In the genomic region with DNA sequence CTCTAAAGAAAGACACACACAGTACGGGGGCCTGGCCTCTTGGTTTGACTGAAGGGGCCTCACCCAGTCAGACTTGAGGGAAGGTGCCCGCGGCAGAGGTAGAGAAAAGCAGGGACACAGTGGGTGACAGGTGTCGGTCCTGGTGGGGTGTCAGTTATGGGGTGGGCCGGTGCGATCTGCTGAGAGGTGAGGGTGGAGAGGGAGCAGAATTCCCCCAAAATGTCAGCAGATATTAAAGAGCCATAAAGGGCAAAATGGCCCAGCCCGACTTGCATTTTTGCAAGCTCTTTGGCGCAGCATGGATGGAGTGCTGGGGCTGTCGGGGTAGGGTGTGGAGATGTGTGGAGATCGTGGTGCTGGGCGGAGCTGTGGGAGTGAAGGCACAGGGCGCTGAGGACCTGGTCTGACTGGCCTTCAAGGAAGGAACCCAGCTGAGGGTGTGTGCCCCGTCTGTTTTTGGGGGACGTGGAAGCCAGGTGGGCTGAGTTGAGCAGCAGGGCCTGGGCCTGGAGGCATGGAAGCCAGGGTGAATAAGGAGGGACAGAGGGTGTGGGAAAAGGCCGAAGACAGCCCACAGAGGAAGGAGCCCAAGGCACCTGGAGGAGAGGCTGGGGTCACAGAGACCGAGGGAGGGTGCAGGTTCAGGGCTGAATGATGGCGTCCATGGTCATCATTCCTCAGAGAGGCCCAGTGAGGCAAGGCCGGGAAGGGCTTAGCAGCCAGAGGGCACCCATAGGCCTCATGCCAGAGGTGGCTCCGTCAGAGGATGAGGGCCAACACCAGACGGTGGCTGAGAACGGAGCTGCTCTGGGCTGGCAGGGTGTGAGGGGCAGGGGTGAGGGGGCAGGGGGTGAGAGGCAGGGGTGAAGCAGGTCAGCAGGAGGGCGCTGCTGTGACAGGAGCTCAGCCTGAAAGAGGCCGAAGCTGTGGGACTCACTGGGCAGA, we compare ENCODE assay signal across 12 cellular contexts. TPM values are rescaled to one million over a fixed set of nuclear protein-coding genes. Genes with fewer than 3 reads are reported as not detected.
DNase-seq lines count a peak whose midpoint lies in the region; ATAC-seq and TF ChIP-seq lines count a peak whose summit lies in the region.
"Had no signal": no experiment of that assay in that cellular context is flagged by ENCODE, and none has a peak within 500 bp of the region (broad histone marks: within the 10 kb centered on the region; RNA-seq: fewer than 3 reads in every experiment).

No MANE protein-coding gene starts in this region.

- peaks cover 18% of the 10 kb centered on the region for H3K4me1 ChIP-seq in left ventricle myocardium inferior

- H3K4me3 ChIP-seq in left ventricle myocardium inferior: no peak overlapping the region
- no peak overlapping the region for H3K4me3 ChIP-seq in foreskin fibroblast (ENCODE audit: low read depth in 1 of 2, low read length in 2 of 2)

- peak overlapping the region; percentile 59 for H3K27ac ChIP-seq in left ventricle myocardium inferior (replicated peaks)

- H3K4me1 Mint-ChIP-seq in activated CD4-positive, alpha-beta T cell treated with anti-CD3 and anti-CD28 coated beads, Interleukin-2, amount 10 ng/mL, durations not matched to agents 7 days and 5 days: peaks cover 3% of the 10 kb centered on the region
- no peaks in the 10 kb centered on the region for H3K4me1 Mint-ChIP-seq in activated CD4-positive, alpha-beta memory T cell treated with anti-CD3 and anti-CD28 coated beads, Interleukin-2, amount 10 ng/mL, durations not matched to agents 7 days and 5 days
- peaks cover 15% of the 10 kb centered on the region for H3K4me1 Mint-ChIP-seq in stimulated activated effector memory CD8-positive, alpha-beta T cell treated with anti-CD3 and anti-CD28 coated beads, Interleukin-12 subunit alpha, Interleukin-12 subunit beta, amount 100 ng/mL, for 72 hours

- no peak overlapping the region for H3K4me3 Mint-ChIP-seq in activated CD4-positive, alpha-beta T cell treated with anti-CD3 and anti-CD28 coated beads, Interleukin-2, amount 10 ng/mL, durations not matched to agents 7 days and 5 days
- no peak overlapping the region for H3K4me3 Mint-ChIP-seq in activated CD4-positive, alpha-beta memory T cell treated with anti-CD3 and anti-CD28 coated beads, Interleukin-2, amount 10 ng/mL, durations not matched to agents 7 days and 5 days
- H3K4me3 Mint-ChIP-seq in stimulated activated effector memory CD8-positive, alpha-beta T cell treated with anti-CD3 and anti-CD28 coated beads, Interleukin-12 subunit alpha, Interleukin-12 subunit beta, amount 100 ng/mL, for 72 hours: no peak overlapping the region

- no peak for TF ChIP-seq CTCF in left ventricle myocardium inferior (IDR thresholded peaks at IDR 0.05; ENCODE audit: borderline replicate concordance)
- TF ChIP-seq CTCF in foreskin fibroblast (IDR thresholded peaks at IDR 0.05; ENCODE audit: low read depth, low read length): no peak

- no peak for DNase-seq in activated CD4-positive, alpha-beta T cell treated with anti-CD3 and anti-CD28 coated beads, Interleukin-2, amount 10 ng/mL, durations not matched to agents 7 days and 5 days
- no peak for DNase-seq in activated CD4-positive, alpha-beta T cell treated with anti-CD3 and anti-CD28 coated beads, Interleukin-2, amount 50 U/mL, for 4 hours
- no peak for DNase-seq in activated CD4-positive, alpha-beta memory T cell treated with anti-CD3 and anti-CD28 coated beads, Interleukin-2, amount 10 ng/mL, durations not matched to agents 7 days and 5 days
- DNase-seq in left ventricle myocardium inferior (no peak), NCI-H69 (lab: John Stamatoyannopoulos, UW) (no peak), foreskin fibroblast (no peak)
- no peak for DNase-seq in stimulated activated effector memory CD8-positive, alpha-beta T cell treated with anti-CD3 and anti-CD28 coated beads, Interleukin-12 subunit alpha, Interleukin-12 subunit beta, amount 100 ng/mL, for 72 hours (ENCODE audit: low spot score in 2 of 2)
- DNase-seq: central memory CD4-positive, alpha-beta T cell; NCI-H446 treated with DMSO at 0.1 percent for 48 hours; stimulated activated CD4-positive, alpha-beta T cell treated with anti-CD3 and anti-CD28 coated beads, Interleukin-2, amount 100 ng/mL, for 48 hours had no signal

- no peaks in the 10 kb centered on the region for H3K27me3 Mint-ChIP-seq in activated CD4-positive, alpha-beta T cell treated with anti-CD3 and anti-CD28 coated beads, Interleukin-2, amount 10 ng/mL, durations not matched to agents 7 days and 5 days
- no peaks in the 10 kb centered on the region for H3K27me3 Mint-ChIP-seq in activated CD4-positive, alpha-beta memory T cell treated with anti-CD3 and anti-CD28 coated beads, Interleukin-2, amount 10 ng/mL, durations not matched to agents 7 days and 5 days

- POLR2A ChIA-PET in activated CD4-positive, alpha-beta T cell treated with anti-CD3 and anti-CD28 coated beads, Interleukin-2, amount 10 ng/mL, durations not matched to agents 7 days and 5 days (lab: Charles Lee): no interaction called here
- POLR2A ChIA-PET in activated CD4-positive, alpha-beta memory T cell treated with anti-CD3 and anti-CD28 coated beads, Interleukin-2, amount 10 ng/mL, durations not matched to agents 7 days and 5 days (lab: Charles Lee): interaction anchor here (1.0 kb wide), 1 partner anchor 33 kb away, joined by 3 read pairs; no protein-coding TSS in a partner anchor

- H3K36me3 Mint-ChIP-seq in activated CD4-positive, alpha-beta T cell treated with anti-CD3 and anti-CD28 coated beads, Interleukin-2, amount 10 ng/mL, durations not matched to agents 7 days and 5 days (ENCODE audit: low read depth): peaks cover 52% of the 10 kb centered on the region
- H3K36me3 Mint-ChIP-seq in activated CD4-positive, alpha-beta memory T cell treated with anti-CD3 and anti-CD28 coated beads, Interleukin-2, amount 10 ng/mL, durations not matched to agents 7 days and 5 days (ENCODE audit: low read depth): peaks cover 58% of the 10 kb centered on the region
- peaks cover 91% of the 10 kb centered on the region for H3K36me3 Mint-ChIP-seq in stimulated activated effector memory CD8-positive, alpha-beta T cell treated with anti-CD3 and anti-CD28 coated beads, Interleukin-12 subunit alpha, Interleukin-12 subunit beta, amount 100 ng/mL, for 72 hours

- H3K27me3 ChIP-seq in left ventricle myocardium inferior (ENCODE audit: low read depth): no peaks in the 10 kb centered on the region

- H3K9me3 Mint-ChIP-seq in activated CD4-positive, alpha-beta T cell treated with anti-CD3 and anti-CD28 coated beads, Interleukin-2, amount 10 ng/mL, durations not matched to agents 7 days and 5 days: no peaks in the 10 kb centered on the region
- no peaks in the 10 kb centered on the region for H3K9me3 Mint-ChIP-seq in activated CD4-positive, alpha-beta memory T cell treated with anti-CD3 and anti-CD28 coated beads, Interleukin-2, amount 10 ng/mL, durations not matched to agents 7 days and 5 days
- no peaks in the 10 kb centered on the region for H3K9me3 Mint-ChIP-seq in stimulated activated effector memory CD8-positive, alpha-beta T cell treated with anti-CD3 and anti-CD28 coated beads, Interleukin-12 subunit alpha, Interleukin-12 subunit beta, amount 100 ng/mL, for 72 hours
- H3K9me3 Mint-ChIP-seq: activated T-helper 2 cell treated with anti-CD3 and anti-CD28 coated beads, Interferon-gamma antibody, Interleukin-2, Interleukin-4, amounts not matched to agents 10 μg/mL and 5 μg/mL and 100 μg/mL, durations not matched to agents 14 hours and 24 hours and 36 hours had no signal

- H3K9me3 ChIP-seq in left ventricle myocardium inferior (replicated peaks): no peaks in the 10 kb centered on the region

- H3K36me3 ChIP-seq in left ventricle myocardium inferior: peaks cover 65% of the 10 kb centered on the region

- CTCF ChIA-PET in activated CD4-positive, alpha-beta T cell treated with anti-CD3 and anti-CD28 coated beads, Interleukin-2, amount 10 ng/mL, durations not matched to agents 7 days and 5 days (lab: Charles Lee): no interaction called here
- CTCF ChIA-PET in activated CD4-positive, alpha-beta memory T cell treated with anti-CD3 and anti-CD28 coated beads, Interleukin-2, amount 10 ng/mL, durations not matched to agents 7 days and 5 days (lab: Charles Lee): no interaction called here

- peak; percentile 19 for ATAC-seq in stimulated activated effector memory CD8-positive, alpha-beta T cell treated with anti-CD3 and anti-CD28 coated beads, Interleukin-12 subunit alpha, Interleukin-12 subunit beta, amount 100 ng/mL, for 72 hours
- no peak for ATAC-seq in HG03039 (IDR thresholded peaks at IDR 0.05; ENCODE audit: unreplicated experiment)

- peak overlapping the region; percentile 66 for H3K27ac Mint-ChIP-seq in activated CD4-positive, alpha-beta T cell treated with anti-CD3 and anti-CD28 coated beads, Interleukin-2, amount 10 ng/mL, durations not matched to agents 7 days and 5 days
- peak overlapping the region; percentile 45 for H3K27ac Mint-ChIP-seq in activated CD4-positive, alpha-beta memory T cell treated with anti-CD3 and anti-CD28 coated beads, Interleukin-2, amount 10 ng/mL, durations not matched to agents 7 days and 5 days
- peak overlapping the region; percentile 93 for H3K27ac Mint-ChIP-seq in stimulated activated effector memory CD8-positive, alpha-beta T cell treated with anti-CD3 and anti-CD28 coated beads, Interleukin-12 subunit alpha, Interleukin-12 subunit beta, amount 100 ng/mL, for 72 hours
- H3K27ac Mint-ChIP-seq: activated T-helper 2 cell treated with anti-CD3 and anti-CD28 coated beads, Interferon-gamma antibody, Interleukin-2, Interleukin-4, amounts not matched to agents 10 μg/mL and 5 μg/mL and 100 μg/mL, durations not matched to agents 14 hours and 24 hours and 36 hours had no signal

- intact Hi-C loops in left ventricle myocardium inferior (cut with micrococcal nuclease): no loop called here

RNA-seq across cellular contexts. Expression of a gene that starts 48.2 kb away (rescaled TPM):
- total RNA-seq in activated CD4-positive, alpha-beta T cell treated with anti-CD3 and anti-CD28 coated beads, Interleukin-2, amount 10 ng/mL, durations not matched to agents 7 days and 5 days: 100 to 1,000 TPM; 262 to 264 TPM
- total RNA-seq in activated CD4-positive, alpha-beta memory T cell treated with anti-CD3 and anti-CD28 coated beads, Interleukin-2, amount 10 ng/mL, durations not matched to agents 7 days and 5 days: 100 to 1,000 TPM; 223 to 241 TPM
- 402 TPM for total RNA-seq in left ventricle myocardium inferior
